1 cellular context compared by ENCODE assay signal in genomic region chr5:42306287-42306686, GRCh38.
TF ChIP-seq lines count a peak whose summit lies in the region.

No MANE protein-coding gene starts in this region.

TF ChIP-seq in GM23338, 12 proteins besides CTCF, POLR2A, EP300 and RAD21 (continued from another document):
- TF ChIP-seq ZNF462 (CRISPR knock-in tag; IDR thresholded peaks at IDR 0.05) (no peak), CREB1 (CRISPR knock-in tag; IDR thresholded peaks at IDR 0.05; ENCODE audit: low read depth) (no peak), JUNB (IDR thresholded peaks at IDR 0.05; ENCODE audit: unreplicated experiment) (no peak), NANOG (IDR thresholded peaks at IDR 0.05; ENCODE audit: borderline replicate concordance) (no peak), ZNF331 (CRISPR knock-in tag; IDR thresholded peaks at IDR 0.05; ENCODE audit: low read depth) (no peak), ETS1 (IDR thresholded peaks at IDR 0.05) (no peak), REST (IDR thresholded peaks at IDR 0.05; ENCODE audit: unreplicated experiment) (no peak), EZH2phosphoT487 (IDR thresholded peaks at IDR 0.05; ENCODE audit: unreplicated experiment) (no peak), ZNF114 (CRISPR knock-in tag; IDR thresholded peaks at IDR 0.05) (no peak)
